ENCODE assay signal across 20 cellular contexts in genomic region chr18:10297079-10297478, GRCh38.
"Had no signal": no experiment of that assay in that cellular context is flagged by ENCODE, and none has a peak within 500 bp of the region (broad histone marks: within the 10 kb centered on the region; RNA-seq: fewer than 3 reads in every experiment).

No MANE protein-coding gene starts in this region.

- H3K27me3 ChIP-seq: adrenal gland, breast epithelium, neutrophil, sigmoid colon, tibial artery had no signal

- H3K9ac ChIP-seq: parathyroid adenoma had no signal

- H3K27ac Mint-ChIP-seq: activated naive CD4-positive, alpha-beta T cell treated with anti-CD3 and anti-CD28 coated beads, Interleukin-2, amount 50 U/mL, for 72 hours; activated T-helper 1 cell treated with anti-CD3 and anti-CD28 coated beads, Interleukin-12 subunit alpha, Interleukin-12 subunit beta, Interleukin-2, Interleukin-4 antibody, amounts not matched to agents 30 ng/mL and 10 ng/mL and 1 ng/mL, durations not matched to agents 14 hours and 24 hours and 36 hours; immature natural killer cell; naive thymus-derived CD4-positive, alpha-beta T cell; stimulated activated effector memory CD8-positive, alpha-beta T cell treated with anti-CD3 and anti-CD28 coated beads, Interleukin-12 subunit alpha, Interleukin-12 subunit beta, amount 100 ng/mL, for 72 hours had no signal

- DNase-seq: activated CD4-positive, alpha-beta T cell treated with anti-CD3 and anti-CD28 coated beads, Interleukin-2, amount 50 U/mL, for 4 hours; activated gamma-delta T cell treated with Interleukin-2 at 50 U/mL for 16 hours; adrenal gland; immature natural killer cell; kidney glomerular epithelial cell; mesenchymal stem cell; mucosa of descending colon; naive thymus-derived CD4-positive, alpha-beta T cell; sigmoid colon; stimulated activated CD4-positive, alpha-beta T cell treated with anti-CD3 and anti-CD28 coated beads, Interleukin-4, amount 100 ng/mL, for 24 hours; T-helper 2 cell; tibial artery; WERI-Rb-1 had no signal

- H3K4me3 Mint-ChIP-seq: activated T-helper 1 cell treated with anti-CD3 and anti-CD28 coated beads, Interleukin-12 subunit alpha, Interleukin-12 subunit beta, Interleukin-2, Interleukin-4 antibody, amounts not matched to agents 30 ng/mL and 10 ng/mL and 1 ng/mL, durations not matched to agents 14 hours and 24 hours and 36 hours; immature natural killer cell; naive thymus-derived CD4-positive, alpha-beta T cell; stimulated activated effector memory CD8-positive, alpha-beta T cell treated with anti-CD3 and anti-CD28 coated beads, Interleukin-12 subunit alpha, Interleukin-12 subunit beta, amount 100 ng/mL, for 72 hours had no signal

- ATAC-seq: activated naive CD4-positive, alpha-beta T cell treated with anti-CD3 and anti-CD28 coated beads, Interleukin-2, amount 50 U/mL, for 72 hours; mucosa of descending colon; naive thymus-derived CD4-positive, alpha-beta T cell; stimulated activated effector memory CD8-positive, alpha-beta T cell treated with anti-CD3 and anti-CD28 coated beads, Interleukin-12 subunit alpha, Interleukin-12 subunit beta, amount 100 ng/mL, for 72 hours had no signal

- H3K9me3 Mint-ChIP-seq: activated T-helper 1 cell treated with anti-CD3 and anti-CD28 coated beads, Interleukin-12 subunit alpha, Interleukin-12 subunit beta, Interleukin-2, Interleukin-4 antibody, amounts not matched to agents 30 ng/mL and 10 ng/mL and 1 ng/mL, durations not matched to agents 14 hours and 24 hours and 36 hours had no signal

- H3K79me2 ChIP-seq: parathyroid adenoma had no signal

- H3K27ac ChIP-seq: adrenal gland, breast epithelium, coronary artery, neutrophil, parathyroid adenoma, sigmoid colon, tibial artery, WERI-Rb-1 had no signal

- H2AFZ ChIP-seq: parathyroid adenoma had no signal

- H3K9me3 ChIP-seq: adrenal gland, breast epithelium, mucosa of descending colon, neutrophil, sigmoid colon, tibial artery had no signal

- H3K4me1 ChIP-seq: adrenal gland, breast epithelium, parathyroid adenoma, sigmoid colon, tibial artery had no signal

- H3K4me1 Mint-ChIP-seq: immature natural killer cell; stimulated activated effector memory CD8-positive, alpha-beta T cell treated with anti-CD3 and anti-CD28 coated beads, Interleukin-12 subunit alpha, Interleukin-12 subunit beta, amount 100 ng/mL, for 72 hours had no signal

- H3K36me3 Mint-ChIP-seq: activated naive CD4-positive, alpha-beta T cell treated with anti-CD3 and anti-CD28 coated beads, Interleukin-2, amount 50 U/mL, for 72 hours; immature natural killer cell; naive thymus-derived CD4-positive, alpha-beta T cell; stimulated activated effector memory CD8-positive, alpha-beta T cell treated with anti-CD3 and anti-CD28 coated beads, Interleukin-12 subunit alpha, Interleukin-12 subunit beta, amount 100 ng/mL, for 72 hours had no signal

- H3K4me3 ChIP-seq: adrenal gland, breast epithelium, coronary artery, mucosa of descending colon, sigmoid colon, tibial artery had no signal

- H3K36me3 ChIP-seq: adrenal gland, breast epithelium, neutrophil, sigmoid colon, tibial artery, WERI-Rb-1 had no signal
